ENCODE assay signal across 21 cellular contexts in the genomic region with DNA sequence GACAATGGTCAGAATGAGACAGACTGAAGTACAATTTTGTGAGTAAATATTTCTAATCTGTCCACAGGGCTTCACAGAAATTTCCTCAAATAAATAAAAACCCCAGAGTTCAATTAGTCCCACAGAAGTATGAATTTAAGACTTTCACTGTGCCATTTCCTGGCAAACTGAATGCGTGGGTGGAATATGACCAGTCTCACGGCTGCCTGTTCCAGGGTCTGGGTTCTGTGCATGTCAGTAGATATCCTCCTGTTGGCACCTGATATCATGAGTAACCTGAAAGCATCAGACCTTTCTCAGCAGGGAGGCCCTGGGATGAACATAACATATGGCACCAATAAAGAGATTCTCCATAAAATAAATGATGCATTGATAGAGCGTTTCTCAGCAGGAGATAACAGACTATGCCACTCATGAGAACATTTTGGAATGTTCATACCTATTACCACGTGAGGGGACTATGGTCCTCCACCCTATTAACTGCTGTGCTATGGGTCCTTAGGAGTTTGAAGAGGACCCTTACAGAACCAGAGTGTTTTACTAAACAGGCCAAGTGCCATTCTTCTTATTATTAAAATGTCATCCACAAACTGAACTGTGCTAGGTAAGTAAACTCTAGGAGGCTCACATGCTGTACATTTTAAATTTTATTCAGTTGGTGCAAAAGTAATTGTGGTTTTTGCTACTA. TPM values are rescaled to one million over a fixed set of nuclear protein-coding genes. Genes with fewer than 3 reads are reported as not detected.
DNase-seq lines count a peak whose midpoint lies in the region; ATAC-seq and TF ChIP-seq lines count a peak whose summit lies in the region.
"Had no signal": no experiment of that assay in that cellular context is flagged by ENCODE, and none has a peak within 500 bp of the region (broad histone marks: within the 10 kb centered on the region; RNA-seq: fewer than 3 reads in every experiment).

No MANE protein-coding gene starts in this region.

- no peak for TF ChIP-seq POLR2A in breast epithelium (IDR thresholded peaks at IDR 0.05)

- peak; percentile 76 for DNase-seq in MCF 10A (ENCODE audit: unreplicated experiment)
- no peak for DNase-seq in breast epithelium (ENCODE audit: low spot score in 2 of 2)
- DNase-seq in NCI-H345 (lab: John Stamatoyannopoulos, UW): peak; percentile 88
- DNase-seq in cardiac fibroblast (ENCODE audit: low read depth in 2 of 2): peak; percentile 14 to 34
- DNase-seq in upper lobe of right lung: no peak
- no peak for DNase-seq in activated CD8-positive, alpha-beta memory T cell treated with anti-CD3 and anti-CD28 coated beads, Interleukin-2, amount 10 ng/mL, durations not matched to agents 7 days and 5 days
- DNase-seq in hepatic stellate cell (ENCODE audit: low spot score): no peak
- DNase-seq: activated CD4-positive, alpha-beta memory T cell treated with anti-CD3 and anti-CD28 coated beads for 36 hours; activated T-cell treated with anti-CD3 and anti-CD28 coated beads, Interleukin-2, amount 50 U/mL, for 4 hours; CD4-positive, CD25-positive, alpha-beta regulatory T cell; DND-41; left ventricle myocardium superior; ovary; sigmoid colon; stimulated activated CD4-positive, alpha-beta T cell treated with anti-CD3 and anti-CD28 coated beads, Interleukin-2, amount 100 ng/mL, for 48 hours; stomach; T-cell had no signal

- H3K4me1 ChIP-seq in breast epithelium (no peaks in the 10 kb centered on the region), upper lobe of right lung (no peaks in the 10 kb centered on the region)
- H3K4me1 ChIP-seq: sigmoid colon, stomach had no signal

- no peaks in the 10 kb centered on the region for H3K27me3 ChIP-seq in breast epithelium
- H3K27me3 ChIP-seq in upper lobe of right lung: no peaks in the 10 kb centered on the region
- H3K27me3 ChIP-seq: ovary, stomach had no signal

- TF ChIP-seq CTCF in MCF 10A (IDR thresholded peaks at IDR 0.05; ENCODE audit: unreplicated experiment) (no peak), breast epithelium (IDR thresholded peaks at IDR 0.05) (no peak), cardiac fibroblast (IDR thresholded peaks at IDR 0.05; ENCODE audit: low read depth, low read length) (no peak), upper lobe of right lung (IDR thresholded peaks at IDR 0.05) (no peak)

- H3K4me3 ChIP-seq in breast epithelium (no peak overlapping the region), cardiac fibroblast (replicated peaks in 1 of 2; ENCODE audit: low read depth in 2 of 2, low read length in 2 of 2) (no peak overlapping the region), upper lobe of right lung (no peak overlapping the region)
- H3K4me3 ChIP-seq: ovary, sigmoid colon, stomach had no signal

- H3K4me3 Mint-ChIP-seq in MCF 10A (ENCODE audit: unreplicated experiment): no peak overlapping the region
- no peak overlapping the region for H3K4me3 Mint-ChIP-seq in activated CD8-positive, alpha-beta memory T cell treated with anti-CD3 and anti-CD28 coated beads, Interleukin-2, amount 10 ng/mL, durations not matched to agents 7 days and 5 days
- H3K4me3 Mint-ChIP-seq: activated CD4-positive, alpha-beta memory T cell treated with anti-CD3 and anti-CD28 coated beads for 36 hours; activated naive CD4-positive, alpha-beta T cell treated with anti-CD3 and anti-CD28 coated beads, Interleukin-2, amount 50 U/mL, for 24 hours; activated T-cell treated with anti-CD3 and anti-CD28 coated beads, Interleukin-2, amount 50 U/mL, for 4 hours; brain; CD4-positive, CD25-positive, alpha-beta regulatory T cell; dendritic cell treated with granulocyte-macrophage colony-stimulating factor and Interleukin-4, amounts not matched to agents 40 ng/mL and 50 ng/mL, for 4 days; T-cell had no signal

- peak; percentile 60 for ATAC-seq in upper lobe of right lung
- ATAC-seq in activated CD8-positive, alpha-beta memory T cell treated with anti-CD3 and anti-CD28 coated beads, Interleukin-2, amount 10 ng/mL, durations not matched to agents 7 days and 5 days: no peak
- ATAC-seq in GM21423 (IDR thresholded peaks at IDR 0.05; ENCODE audit: unreplicated experiment): no peak
- ATAC-seq: activated T-cell treated with anti-CD3 and anti-CD28 coated beads, Interleukin-2, amount 50 U/mL, for 4 hours; left ventricle myocardium superior; T-cell had no signal

- POLR2A ChIA-PET in MCF 10A (lab: Yijun Ruan, JAX): no interaction called here

- intact Hi-C loops in MCF 10A (cut with micrococcal nuclease): no loop called here
- intact Hi-C loops in breast epithelium (cut with DNase I; ENCODE audit: low total_unique reads): no loop called here
- intact Hi-C loops in upper lobe of right lung (cut with DNase I): no loop called here

- no TSS peak for BruUV-seq in MCF 10A (replicated peaks; lab: Mats Ljungman, UMichigan)

- H3K36me3 ChIP-seq in breast epithelium (peaks cover 7% of the 10 kb centered on the region), upper lobe of right lung (no peaks in the 10 kb centered on the region)
- H3K36me3 ChIP-seq: ovary had no signal

- no peaks in the 10 kb centered on the region for H3K9me3 Mint-ChIP-seq in MCF 10A (ENCODE audit: unreplicated experiment)
- H3K9me3 Mint-ChIP-seq in activated CD8-positive, alpha-beta memory T cell treated with anti-CD3 and anti-CD28 coated beads, Interleukin-2, amount 10 ng/mL, durations not matched to agents 7 days and 5 days (ENCODE audit: low read depth): no peaks in the 10 kb centered on the region
- H3K9me3 Mint-ChIP-seq: activated CD4-positive, alpha-beta memory T cell treated with anti-CD3 and anti-CD28 coated beads for 36 hours; activated naive CD4-positive, alpha-beta T cell treated with anti-CD3 and anti-CD28 coated beads, Interleukin-2, amount 50 U/mL, for 24 hours; activated T-cell treated with anti-CD3 and anti-CD28 coated beads, Interleukin-2, amount 50 U/mL, for 4 hours; brain; dendritic cell treated with granulocyte-macrophage colony-stimulating factor and Interleukin-4, amounts not matched to agents 40 ng/mL and 50 ng/mL, for 4 days; T-cell had no signal

- no peaks in the 10 kb centered on the region for H3K27me3 Mint-ChIP-seq in MCF 10A (ENCODE audit: insufficient read depth, unreplicated experiment)
- H3K27me3 Mint-ChIP-seq in activated CD8-positive, alpha-beta memory T cell treated with anti-CD3 and anti-CD28 coated beads, Interleukin-2, amount 10 ng/mL, durations not matched to agents 7 days and 5 days: peaks cover 3% of the 10 kb centered on the region
- H3K27me3 Mint-ChIP-seq: activated naive CD4-positive, alpha-beta T cell treated with anti-CD3 and anti-CD28 coated beads, Interleukin-2, amount 50 U/mL, for 24 hours; dendritic cell treated with granulocyte-macrophage colony-stimulating factor and Interleukin-4, amounts not matched to agents 40 ng/mL and 50 ng/mL, for 4 days; T-cell had no signal

- peak overlapping the region; percentile 49 for H3K27ac Mint-ChIP-seq in MCF 10A (ENCODE audit: low read depth, unreplicated experiment)
- no peak overlapping the region for H3K27ac Mint-ChIP-seq in activated CD8-positive, alpha-beta memory T cell treated with anti-CD3 and anti-CD28 coated beads, Interleukin-2, amount 10 ng/mL, durations not matched to agents 7 days and 5 days
- H3K27ac Mint-ChIP-seq: activated CD4-positive, alpha-beta memory T cell treated with anti-CD3 and anti-CD28 coated beads for 36 hours; activated naive CD4-positive, alpha-beta T cell treated with anti-CD3 and anti-CD28 coated beads, Interleukin-2, amount 50 U/mL, for 24 hours; CD4-positive, CD25-positive, alpha-beta regulatory T cell; dendritic cell treated with granulocyte-macrophage colony-stimulating factor and Interleukin-4, amounts not matched to agents 40 ng/mL and 50 ng/mL, for 4 days; T-cell had no signal

- peaks cover 14% of the 10 kb centered on the region for H3K4me1 Mint-ChIP-seq in MCF 10A (ENCODE audit: insufficient read depth, unreplicated experiment)
- no peaks in the 10 kb centered on the region for H3K4me1 Mint-ChIP-seq in activated CD8-positive, alpha-beta memory T cell treated with anti-CD3 and anti-CD28 coated beads, Interleukin-2, amount 10 ng/mL, durations not matched to agents 7 days and 5 days
- H3K4me1 Mint-ChIP-seq: activated naive CD4-positive, alpha-beta T cell treated with anti-CD3 and anti-CD28 coated beads, Interleukin-2, amount 50 U/mL, for 24 hours; CD4-positive, CD25-positive, alpha-beta regulatory T cell; T-cell had no signal

- no peaks in the 10 kb centered on the region for H3K36me3 Mint-ChIP-seq in MCF 10A (ENCODE audit: insufficient read depth, unreplicated experiment)
- H3K36me3 Mint-ChIP-seq in activated CD8-positive, alpha-beta memory T cell treated with anti-CD3 and anti-CD28 coated beads, Interleukin-2, amount 10 ng/mL, durations not matched to agents 7 days and 5 days: no peaks in the 10 kb centered on the region
- H3K36me3 Mint-ChIP-seq: activated CD4-positive, alpha-beta memory T cell treated with anti-CD3 and anti-CD28 coated beads for 36 hours; T-cell had no signal

- CTCF ChIA-PET in MCF 10A (lab: Yijun Ruan, JAX): no interaction called here
- CTCF ChIA-PET in activated CD8-positive, alpha-beta memory T cell treated with anti-CD3 and anti-CD28 coated beads, Interleukin-2, amount 10 ng/mL, durations not matched to agents 7 days and 5 days (lab: Charles Lee): no interaction called here

- no peaks in the 10 kb centered on the region for H3K9me3 ChIP-seq in breast epithelium
- H3K9me3 ChIP-seq in upper lobe of right lung: no peaks in the 10 kb centered on the region
- H3K9me3 ChIP-seq: ovary, sigmoid colon, stomach had no signal

- H3K27ac ChIP-seq in breast epithelium: no peak overlapping the region
- H3K27ac ChIP-seq in upper lobe of right lung: no peak overlapping the region
- H3K27ac ChIP-seq: ovary, sigmoid colon, stomach had no signal

RNA-seq across cellular contexts. Expression of gene MALL, which starts 10.6 kb away (rescaled TPM):
- total RNA-seq in MCF 10A (2022) (0.83 and 1.8 TPM in 2 replicates), breast epithelium (10 to 100 TPM in 1 of 3 donors, 1 to 10 TPM in 2; 6.2 to 19.6 (median 9.2) TPM), upper lobe of right lung (154 TPM)
- total RNA-seq in activated CD8-positive, alpha-beta memory T cell treated with anti-CD3 and anti-CD28 coated beads, Interleukin-2, amount 10 ng/mL, durations not matched to agents 7 days and 5 days: not detected

Comparison
In these comparisons a context has a peak if more than half of its experiments do, and no peak if none do; other contexts are left out.
1. DNase-seq: peak in MCF 10A (single experiment), NCI-H345 (single experiment) and cardiac fibroblast (2 of 2); none in breast epithelium (0 of 2), upper lobe of right lung (single experiment), activated CD8-positive, alpha-beta memory T cell treated with anti-CD3 and anti-CD28 coated beads, Interleukin-2, amount 10 ng/mL, durations not matched to agents 7 days and 5 days (single experiment) and hepatic stellate cell (single experiment).